7 cellular contexts compared by ENCODE assay signal in the genomic region with DNA sequence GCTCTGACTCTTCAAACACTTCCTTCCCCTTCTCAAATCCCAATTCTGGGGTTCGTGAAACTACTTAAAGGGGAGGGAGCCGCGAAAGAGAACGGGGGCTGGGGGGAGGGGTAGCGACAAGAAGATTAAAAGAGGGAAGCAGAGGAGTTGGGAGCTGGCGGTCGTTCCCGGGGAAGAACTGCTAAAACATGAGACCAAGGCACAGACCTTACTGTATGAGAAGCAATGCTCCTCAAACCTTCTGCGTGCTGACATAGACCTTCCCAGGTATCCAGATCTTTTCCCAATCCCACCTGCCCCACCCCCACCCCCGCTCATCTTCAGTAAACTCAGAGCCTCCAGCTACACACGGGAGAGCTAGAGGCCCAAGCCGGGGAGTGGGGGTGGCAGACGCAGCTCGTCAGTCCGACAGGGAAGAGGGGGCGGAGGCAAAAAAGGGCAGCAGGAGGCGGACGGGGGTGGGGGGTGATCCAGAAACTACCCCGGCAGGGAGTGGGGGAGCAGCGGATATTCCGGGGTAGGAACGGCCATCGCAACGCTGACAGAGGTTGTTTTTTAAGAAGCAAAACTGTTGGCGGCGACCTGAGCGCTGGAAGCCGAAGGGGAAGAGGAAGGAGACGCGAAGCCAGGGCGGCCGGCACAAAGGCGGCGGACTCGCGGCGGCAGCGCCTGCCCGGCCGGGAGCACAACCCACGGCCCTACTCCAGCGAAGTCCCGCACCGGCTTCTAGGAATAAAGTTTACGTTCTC. TPM values are rescaled to one million over a fixed set of nuclear protein-coding genes. Genes with fewer than 3 reads are reported as not detected.
DNase-seq lines count a peak whose midpoint lies in the region; ATAC-seq, FAIRE-seq and TF ChIP-seq lines count a peak whose summit lies in the region.

No MANE protein-coding gene starts in this region.

- no peak for TF ChIP-seq RAD21 in K562 (CRISPR knock-in tag; conservative IDR thresholded peaks at IDR 0.05 in 1 of 2, IDR thresholded peaks at IDR 0.05 in 1 of 2)

- H3K27ac Mint-ChIP-seq in T-helper 17 cell: peak overlapping the region; percentile 68

- H3K9me3 ChIP-seq in T-helper 17 cell (ENCODE audit: control insufficient read depth, low read length, poor library complexity, severe bottlenecking): no peaks in the 10 kb centered on the region
- no peaks in the 10 kb centered on the region for H3K9me3 ChIP-seq in K562 (replicated peaks; ENCODE audit: control insufficient read depth, insufficient read depth, low read depth, low read length)

- CTCF ChIA-PET in K562 (lab: Yijun Ruan, JAX; ENCODE audit: low intra/inter-chr PET ratio): no interaction called here

- peak overlapping the region; percentile 96 for H3K27ac ChIP-seq in K562 (ENCODE audit: extremely low read depth, low read depth, low read length)

- BruUV-seq in K562 (replicated peaks; lab: Mats Ljungman, UMichigan): no TSS peak

- H3K9me1 ChIP-seq in K562 (ENCODE audit: control insufficient read depth, insufficient read depth, low read length): no peaks in the 10 kb centered on the region

- in situ Hi-C loops in K562 (cut with MboI): no loop called here

- peaks cover 52% of the 10 kb centered on the region for H3K79me2 ChIP-seq in K562 (ENCODE audit: control insufficient read depth, insufficient read depth, low read length)

- H3K4me1 ChIP-seq in K562 (replicated peaks in 1 of 2; ENCODE audit: control insufficient read depth in 2 of 2, insufficient read depth in 2 of 2, low read length in 2 of 2): peaks cover 5% of the 10 kb centered on the region in 2 experiments; a peak in 3 of 5 replicates

- TF ChIP-seq POLR2A in K562 (conservative IDR thresholded peaks at IDR 0.05): peak; percentile 87

- POLR2A ChIA-PET in K562 (lab: Yijun Ruan, JAX): interaction anchor here (0.6 to 4.9 kb wide), 10 partner anchors 11 to 480 kb away, joined by 3 to 35 read pairs (median 3); a partner anchor contains a TSS

- H2AFZ ChIP-seq in K562 (ENCODE audit: low read depth, low read length): peak overlapping the region; percentile 88

- under 1% methylated on average over 28 of the region's 45 CpGs for WGBS in K562 (ENCODE audit: insufficient coverage, low coverage, missing lambda C conversion rate)

- H3K27me3 ChIP-seq in K562 (ENCODE audit: control insufficient read depth in 2 of 2, insufficient read depth in 2 of 2, low read length in 2 of 2): no peaks in the 10 kb centered on the region

- no peaks in the 10 kb centered on the region for H4K20me1 ChIP-seq in K562 (replicated peaks; ENCODE audit: control insufficient read depth, insufficient read depth, low read length)

- peaks cover 12% of the 10 kb centered on the region for H3K4me1 Mint-ChIP-seq in T-helper 17 cell

- peaks cover 2% of the 10 kb centered on the region for H3K36me3 Mint-ChIP-seq in T-helper 17 cell (ENCODE audit: low read depth)

- ATAC-seq in HG02884 (IDR thresholded peaks at IDR 0.05; ENCODE audit: unreplicated experiment): peak; percentile 57
- peak; percentile 75 for ATAC-seq in T-helper 17 cell
- ATAC-seq in K562: peak; percentile 89

- H3K4me2 ChIP-seq in K562 (ENCODE audit: insufficient read depth, low read length): peak overlapping the region; percentile 78

- H3K4me3 ChIP-seq in K562: peak overlapping the region; percentile 66

- DNase-seq in GM18507 (ENCODE audit: extremely low spot score, insufficient read length, low read depth) (peak; percentile 39), NCI-H187 (lab: John Stamatoyannopoulos, UW) (peak; percentile 61 to 75), T-helper 17 cell (peak in 2 of 3 donors; percentile 8 to 16), K562 (ENCODE audit: extremely low read depth in 1 of 4, low spot score in 3 of 4) (peak; percentile 88 to 95 (median 90)), hypothalamus (lab: John Stamatoyannopoulos, UW) (peak; percentile 39 to 94 (median 78)), putamen (ENCODE audit: low spot score) (peak; percentile 89)

- intact Hi-C loops in K562 (cut with micrococcal nuclease): loop anchor here (1.0 to 5.0 kb wide), 2 partner anchors 97 to 98 kb away; a partner anchor contains a TSS

- H3K9ac ChIP-seq in K562 (ENCODE audit: insufficient read depth in 1 of 2, low read depth in 2 of 2, low read length in 2 of 2): peak overlapping the region; percentile 98 to 99

- H3K27me3 Mint-ChIP-seq in T-helper 17 cell: peaks cover 27% of the 10 kb centered on the region

- FAIRE-seq in GM18507 (lab: Jason Lieb, UNC) (peak; percentile 68), K562 (lab: Jason Lieb, UNC) (peak; percentile 71)

- peak overlapping the region; percentile 93 for H3K4me3 Mint-ChIP-seq in T-helper 17 cell

- H3K36me3 ChIP-seq in K562 (ENCODE audit: control insufficient read depth, insufficient read depth, low read length): no peaks in the 10 kb centered on the region

- no peak for TF ChIP-seq EP300 in K562 (IDR thresholded peaks at IDR 0.05; ENCODE audit: low read length)

- no peak; a peak in 1 of 6 replicates for TF ChIP-seq CTCF in K562 (IDR thresholded peaks at IDR 0.05 in 2 of 3, conservative IDR thresholded peaks at IDR 0.05 in 1 of 3; ENCODE audit: insufficient read depth in 2 of 3, low read depth in 1 of 3, low read length in 3 of 3)

TF ChIP-seq in K562, 482 proteins besides CTCF, POLR2A, EP300 and RAD21 (continues in another document):
- peak; percentile 90 for TF ChIP-seq POLR2AphosphoS5 (IDR thresholded peaks at IDR 0.05; ENCODE audit: control insufficient read depth, insufficient read depth, low read depth, low read length)
- TF ChIP-seq KDM1A (IDR thresholded peaks at IDR 0.05): 0 out of 4 replicates have a peak, but pooled peaks of 1 of the 2 experiments have one; percentile 48
- peak; percentile 64; the same call in 1 of the 2 replicates for TF ChIP-seq SP1 (CRISPR knock-in tag; IDR thresholded peaks at IDR 0.05)
- TF ChIP-seq ARID1B (IDR thresholded peaks at IDR 0.05): peak; percentile 55
- TF ChIP-seq SMARCC2 (IDR thresholded peaks at IDR 0.05; ENCODE audit: low read depth): no peak
- TF ChIP-seq, protein P1, sequence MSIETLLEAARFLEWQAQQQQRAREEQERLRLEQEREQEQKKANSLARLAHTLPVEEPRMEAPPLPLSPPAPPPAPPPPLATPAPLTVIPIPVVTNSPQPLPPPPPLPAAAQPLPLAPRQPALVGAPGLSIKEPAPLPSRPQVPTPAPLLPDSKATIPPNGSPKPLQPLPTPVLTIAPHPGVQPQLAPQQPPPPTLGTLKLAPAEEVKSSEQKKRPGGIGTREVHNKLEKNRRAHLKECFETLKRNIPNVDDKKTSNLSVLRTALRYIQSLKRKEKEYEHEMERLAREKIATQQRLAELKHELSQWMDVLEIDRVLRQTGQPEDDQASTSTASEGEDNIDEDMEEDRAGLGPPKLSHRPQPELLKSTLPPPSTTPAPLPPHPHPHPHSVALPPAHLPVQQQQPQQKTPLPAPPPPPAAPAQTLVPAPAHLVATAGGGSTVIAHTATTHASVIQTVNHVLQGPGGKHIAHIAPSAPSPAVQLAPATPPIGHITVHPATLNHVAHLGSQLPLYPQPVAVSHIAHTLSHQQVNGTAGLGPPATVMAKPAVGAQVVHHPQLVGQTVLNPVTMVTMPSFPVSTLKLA (conservative IDR thresholded peaks at IDR 0.05): peak in 1 of 2 experiments; percentile 56; a peak in 3 of 4 replicates
- no peak for TF ChIP-seq HSF4 (CRISPR knock-in tag; IDR thresholded peaks at IDR 0.05; ENCODE audit: borderline replicate concordance)
- TF ChIP-seq, protein P2, sequence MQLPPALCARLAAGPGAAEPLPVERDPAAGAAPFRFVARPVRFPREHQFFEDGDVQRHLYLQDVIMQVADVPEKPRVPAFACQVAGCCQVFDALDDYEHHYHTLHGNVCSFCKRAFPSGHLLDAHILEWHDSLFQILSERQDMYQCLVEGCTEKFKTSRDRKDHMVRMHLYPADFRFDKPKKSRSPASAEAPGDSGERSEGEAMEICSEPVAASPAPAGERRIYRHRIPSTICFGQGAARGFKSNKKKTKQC (CRISPR knock-in tag; IDR thresholded peaks at IDR 0.05): 0 out of 2 replicates have a peak, but pooled peaks have one; percentile 31
- TF ChIP-seq PCBP1 (IDR thresholded peaks at IDR 0.05; ENCODE audit: low read depth, low read length, poor library complexity, severe bottlenecking): peak; percentile 68
- TF ChIP-seq RBM34 (IDR thresholded peaks at IDR 0.05; ENCODE audit: borderline replicate concordance, insufficient read depth, low read length): no peak
- TF ChIP-seq NCOA1 (IDR thresholded peaks at IDR 0.05; ENCODE audit: low read depth): peak; percentile 18; the same call in 1 of the 2 replicates

RNA-seq across cellular contexts. Expression of a gene that starts 1.0 kb away (rescaled TPM):
- 10 to 100 TPM; 30.7 to 39.3 TPM for total RNA-seq in T-helper 17 cell
- total RNA-seq in K562 (2011; cell fraction: chromatin; rRNA removed; ENCODE audit: low replicate concordance): 47.7 and 122 TPM in 2 replicates
- 18.2 and 25.5 TPM in 2 replicates for total RNA-seq in K562 (2011; cell fraction: nucleolus; rRNA removed)
- 38.1 and 47.5 TPM in 2 replicates for total RNA-seq in K562 (2011; cell fraction: nucleoplasm; rRNA removed)
- total RNA-seq in K562 (2014; rRNA removed): 15.1 and 16.2 TPM in 2 replicates
- 30.7 and 33.1 TPM in 2 replicates for total RNA-seq in K562 (2014; rRNA removed; fragmentation: Illumina TruSeq; extraction: Trizol)
- 38.6 and 39.4 TPM in 2 replicates for total RNA-seq in K562 (2015; rRNA removed; fragmentation: Illumina TruSeq; extraction: Trizol)
- total RNA-seq in K562 (2021): 18.7 and 19.7 TPM in 2 replicates
- 19.8 and 20.9 TPM in 2 replicates for polyA plus RNA-seq in K562 (2011; rRNA removed)
- polyA plus RNA-seq in K562 (2011; cell fraction: cytosol; rRNA removed): 7.0 and 11.9 TPM in 2 replicates
- polyA plus RNA-seq in K562 (2011; cell fraction: nucleus; rRNA removed): 39.3 and 42.1 TPM in 2 replicates
- 11.6 and 14.6 TPM in 2 replicates for polyA plus RNA-seq in K562 (2012)
- 16.9 and 20.0 TPM in 2 replicates for polyA plus RNA-seq in K562 (2014; fragmentation: Illumina TruSeq; extraction: Trizol)
- 1 to 10 TPM; 7.5 to 8.1 TPM for polyA plus RNA-seq in K562 (2014; fragmentation: Nextera tagmentation; extraction: Ambion mirVana)
- polyA plus RNA-seq in K562 (2014; rRNA removed): 14.2 and 21.4 TPM in 2 replicates
- polyA minus RNA-seq in K562 (2011; rRNA and poly(A)+ RNA removed): 56.8 and 85.7 TPM in 2 replicates
- polyA minus RNA-seq in K562 (2011; cell fraction: cytosol; rRNA and poly(A)+ RNA removed): 13.4 and 18.4 TPM in 2 replicates
- polyA minus RNA-seq in K562 (2011; cell fraction: nucleus; rRNA and poly(A)+ RNA removed): 45.0 and 103 TPM in 2 replicates

Comparison
In these comparisons a context has a peak if more than half of its experiments do, and no peak if none do; other contexts are left out.
1. Peak in every context shown above with its lines: DNase-seq, ATAC-seq, H3K4me3 ChIP-seq and H3K27ac ChIP-seq.
2. DNase-seq: peak in every context shown above with its lines; median percentile 90 in K562; 89 in putamen; 78 in hypothalamus; 68 in NCI-H187; 39 in GM18507; 12 in T-helper 17 cell.